In genomic region chr2:11829324-11829946, GRCh38 we compare ENCODE assay signal across 8 cellular contexts.
DNase-seq lines count a peak whose midpoint lies in the region; ATAC-seq and TF ChIP-seq lines count a peak whose summit lies in the region.

No MANE protein-coding gene starts in this region.

- H3K4me3 Mint-ChIP-seq in activated CD8-positive, alpha-beta memory T cell treated with anti-CD3 and anti-CD28 coated beads, Interleukin-2, amount 10 ng/mL, durations not matched to agents 7 days and 5 days = peak overlapping the region; percentile 45

- peaks cover 5% of the 10 kb centered on the region; the same call in 1 of the 2 replicates for H3K36me3 ChIP-seq in BJ (ENCODE audit: control insufficient read depth, insufficient read depth, low read length)

- peak; percentile 51 for TF ChIP-seq CTCF in BJ (IDR thresholded peaks at IDR 0.05; ENCODE audit: insufficient read depth, low read depth, low read length)
- TF ChIP-seq CTCF in epithelial cell of esophagus (IDR thresholded peaks at IDR 0.05; ENCODE audit: insufficient read depth, low read depth, low read length, missing control alignments) = no peak

- peaks cover 29% of the 10 kb centered on the region for H3K36me3 Mint-ChIP-seq in activated CD8-positive, alpha-beta memory T cell treated with anti-CD3 and anti-CD28 coated beads, Interleukin-2, amount 10 ng/mL, durations not matched to agents 7 days and 5 days

- peaks cover 38% of the 10 kb centered on the region for H3K27me3 Mint-ChIP-seq in activated CD8-positive, alpha-beta memory T cell treated with anti-CD3 and anti-CD28 coated beads, Interleukin-2, amount 10 ng/mL, durations not matched to agents 7 days and 5 days

- POLR2A ChIA-PET in BJ (lab: Charles Lee) = no interaction called here

- peak overlapping the region; percentile 44 for H3K27ac Mint-ChIP-seq in activated CD8-positive, alpha-beta memory T cell treated with anti-CD3 and anti-CD28 coated beads, Interleukin-2, amount 10 ng/mL, durations not matched to agents 7 days and 5 days

- H3K9me3 Mint-ChIP-seq in activated CD8-positive, alpha-beta memory T cell treated with anti-CD3 and anti-CD28 coated beads, Interleukin-2, amount 10 ng/mL, durations not matched to agents 7 days and 5 days (ENCODE audit: low read depth) = peaks cover 2% of the 10 kb centered on the region

- H3K4me1 Mint-ChIP-seq in activated CD8-positive, alpha-beta memory T cell treated with anti-CD3 and anti-CD28 coated beads, Interleukin-2, amount 10 ng/mL, durations not matched to agents 7 days and 5 days = peaks cover 36% of the 10 kb centered on the region

- H3K4me3 ChIP-seq in BJ (ENCODE audit: low read depth, low read length) (no peak overlapping the region), epithelial cell of esophagus (ENCODE audit: low read length) (peak overlapping the region; percentile 2)

- no peaks in the 10 kb centered on the region for H3K27me3 ChIP-seq in BJ (ENCODE audit: control insufficient read depth, insufficient read depth, low read length)

- ATAC-seq in GM19324 (IDR thresholded peaks at IDR 0.05; ENCODE audit: low FRiP score, unreplicated experiment) (peak; percentile 7), HG03457 (IDR thresholded peaks at IDR 0.05; ENCODE audit: unreplicated experiment) (peak; percentile 13)
- peak; percentile 17 for ATAC-seq in activated CD8-positive, alpha-beta memory T cell treated with anti-CD3 and anti-CD28 coated beads, Interleukin-2, amount 10 ng/mL, durations not matched to agents 7 days and 5 days

- CTCF ChIA-PET in BJ (lab: Yijun Ruan, JAX) = interaction anchor here (0.6 to 4.2 kb wide), 10 partner anchors 339 to 1178 kb away, joined by 3 to 30 read pairs (median 4); partner anchors contain the start of gene TRIB2
- CTCF ChIA-PET in activated CD8-positive, alpha-beta memory T cell treated with anti-CD3 and anti-CD28 coated beads, Interleukin-2, amount 10 ng/mL, durations not matched to agents 7 days and 5 days (lab: Charles Lee) = interaction anchor here (2.8 to 4.5 kb wide), 2 partner anchors 887 to 1178 kb away, joined by 15 read pairs; partner anchors contain the start of gene TRIB2

- DNase-seq in BJ (ENCODE audit: low read depth) (no peak), NCI-H82 treated with DMSO at 0.1 percent for 48 hours (lab: John Stamatoyannopoulos, UW; ENCODE audit: unreplicated experiment) (peak; percentile 12), epithelial cell of esophagus (ENCODE audit: low read depth) (peak; percentile 43), middle frontal gyrus (ENCODE audit: extremely low spot score, low spot score) (peak; percentile 39)
- peak; percentile 77 for DNase-seq in activated CD8-positive, alpha-beta memory T cell treated with anti-CD3 and anti-CD28 coated beads, Interleukin-2, amount 10 ng/mL, durations not matched to agents 7 days and 5 days
- DNase-seq in stimulated activated CD8-positive, alpha-beta memory T cell treated with anti-CD3 and anti-CD28 coated beads, Interleukin-15, amount 100 ng/mL, for 48 hours (ENCODE audit: low read depth in 2 of 2) = peak; percentile 40 to 43
